Comparison of ENCODE assay signal across 8 cellular contexts in genomic region chr11:118609380-118610219, GRCh38. TPM values are rescaled to one million over a fixed set of nuclear protein-coding genes. Genes with fewer than 3 reads are reported as not detected.
DNase-seq lines count a peak whose midpoint lies in the region; ATAC-seq and TF ChIP-seq lines count a peak whose summit lies in the region.

No MANE protein-coding gene starts in this region.

- peaks cover 22% of the 10 kb centered on the region for H3K4me1 Mint-ChIP-seq in T-helper 1 cell treated with Interleukin-12 subunit alpha and Interleukin-12 subunit beta and Interleukin-4 antibody, amounts not matched to agents 30 μg/mL and 1 μg/mL, for 36 hours (ENCODE audit: low read depth)
- peaks cover 31% of the 10 kb centered on the region for H3K4me1 Mint-ChIP-seq in central memory CD8-positive, alpha-beta T cell

- H3K27ac ChIP-seq in ACC112 (ENCODE audit: low read depth, low read length) (peak overlapping the region; percentile 85), mesodermal cell (ENCODE audit: low read depth, low read length, severe bottlenecking) (no peak overlapping the region), stomach smooth muscle (ENCODE audit: low read length) (peak overlapping the region; percentile 89)

- H3K9me3 ChIP-seq in mesodermal cell (ENCODE audit: control insufficient read depth, low read length), result no peaks in the 10 kb centered on the region
- H3K9me3 ChIP-seq in stomach smooth muscle (ENCODE audit: control insufficient read depth in 2 of 2, low read length in 2 of 2), result no peaks in the 10 kb centered on the region

- H3K27me3 ChIP-seq in ACC112 (ENCODE audit: insufficient read depth, low read length) (no peaks in the 10 kb centered on the region), stomach smooth muscle (ENCODE audit: control insufficient read depth in 1 of 2, insufficient read depth in 2 of 2, low read length in 2 of 2) (no peaks in the 10 kb centered on the region)

- DNase-seq in central memory CD8-positive, alpha-beta T cell (ENCODE audit: low spot score in 2 of 2), result no peak
- DNase-seq in NCI-H2107 treated with DMSO at 0.1 percent for 48 hours (lab: John Stamatoyannopoulos, UW; ENCODE audit: unreplicated experiment) (no peak), HEK293T (ENCODE audit: extremely low spot score) (no peak)

- H3K36me3 ChIP-seq in ACC112 (ENCODE audit: insufficient read depth, low read length), result no peaks in the 10 kb centered on the region
- peaks cover 13% of the 10 kb centered on the region for H3K36me3 ChIP-seq in mesodermal cell (ENCODE audit: control insufficient read depth, insufficient read depth, low read length)
- peaks cover 10 to 12% of the 10 kb centered on the region in 2 donors for H3K36me3 ChIP-seq in stomach smooth muscle (ENCODE audit: control insufficient read depth in 2 of 2, insufficient read depth in 2 of 2, low read length in 2 of 2)

- H3K4me3 Mint-ChIP-seq in T-helper 1 cell treated with Interleukin-12 subunit alpha and Interleukin-12 subunit beta and Interleukin-4 antibody, amounts not matched to agents 30 μg/mL and 1 μg/mL, for 36 hours, result peak overlapping the region; percentile 77
- H3K4me3 Mint-ChIP-seq in central memory CD8-positive, alpha-beta T cell, result peak overlapping the region; percentile 72

- peak; percentile 5 for ATAC-seq in central memory CD8-positive, alpha-beta T cell (replicated peaks; ENCODE audit: extremely low read depth, poor library complexity, severe bottlenecking)
- ATAC-seq in HG02610 (IDR thresholded peaks at IDR 0.05; ENCODE audit: unreplicated experiment), result no peak

- H3K36me3 Mint-ChIP-seq in T-helper 1 cell treated with Interleukin-12 subunit alpha and Interleukin-12 subunit beta and Interleukin-4 antibody, amounts not matched to agents 30 μg/mL and 1 μg/mL, for 36 hours (ENCODE audit: low read depth), result peaks cover 3% of the 10 kb centered on the region
- peaks cover 6% of the 10 kb centered on the region for H3K36me3 Mint-ChIP-seq in central memory CD8-positive, alpha-beta T cell (ENCODE audit: insufficient read depth)

- POLR2A ChIA-PET in HEK293T (lab: Yijun Ruan, JAX), result interaction anchor here (0.9 to 4.1 kb wide), 3 partner anchors 12 to 49 kb away, joined by 3 to 28 read pairs (median 5); no protein-coding TSS in a partner anchor

- H3K27ac Mint-ChIP-seq in T-helper 1 cell treated with Interleukin-12 subunit alpha and Interleukin-12 subunit beta and Interleukin-4 antibody, amounts not matched to agents 30 μg/mL and 1 μg/mL, for 36 hours, result peak overlapping the region; percentile 24
- H3K27ac Mint-ChIP-seq in central memory CD8-positive, alpha-beta T cell (ENCODE audit: low read depth), result peak overlapping the region; percentile 71

- peak overlapping the region in 1 of 2 donors; percentile 93 for H3K9ac ChIP-seq in stomach smooth muscle (ENCODE audit: low read length in 2 of 2)

- peaks cover 55% of the 10 kb centered on the region for H3K4me1 ChIP-seq in ACC112 (ENCODE audit: control insufficient read depth, insufficient read depth, low read length, unreplicated experiment)
- H3K4me1 ChIP-seq in mesodermal cell (ENCODE audit: control insufficient read depth, insufficient read depth, low read length, poor library complexity, severe bottlenecking), result peaks cover 65% of the 10 kb centered on the region
- peaks cover 64% of the 10 kb centered on the region for H3K4me1 ChIP-seq in stomach smooth muscle (ENCODE audit: control insufficient read depth, insufficient read depth, low read length)

- H3K79me2 ChIP-seq in ACC112 (ENCODE audit: control insufficient read depth, insufficient read depth, low read length, unreplicated experiment), result peaks cover 58% of the 10 kb centered on the region

- H2AFZ ChIP-seq in ACC112 (ENCODE audit: low read length, unreplicated experiment), result no peak overlapping the region

- CTCF ChIA-PET in HEK293T (lab: Yijun Ruan, JAX), result interaction anchor here (0.6 to 1.3 kb wide), 5 partner anchors 11 to 51 kb away, joined by 3 to 6 read pairs (median 4); no protein-coding TSS in a partner anchor

- 11 to 15% methylated on average over 36 to 48 of the region's 57 CpGs for WGBS in mesodermal cell (ENCODE audit: insufficient coverage in 2 of 2), 2 experiments

- peak overlapping the region; percentile 92 for H3K4me3 ChIP-seq in ACC112 (ENCODE audit: low read depth, low read length)
- H3K4me3 ChIP-seq in mesodermal cell (ENCODE audit: extremely low read depth, insufficient read depth, low read length, poor library complexity, severe bottlenecking), result peak overlapping the region; percentile 67
- peak overlapping the region; percentile 34 to 82 for H3K4me3 ChIP-seq in stomach smooth muscle (ENCODE audit: low read length in 2 of 2)

- no peaks in the 10 kb centered on the region for H3K9me3 Mint-ChIP-seq in T-helper 1 cell treated with Interleukin-12 subunit alpha and Interleukin-12 subunit beta and Interleukin-4 antibody, amounts not matched to agents 30 μg/mL and 1 μg/mL, for 36 hours
- no peaks in the 10 kb centered on the region for H3K9me3 Mint-ChIP-seq in central memory CD8-positive, alpha-beta T cell

- peaks cover 47% of the 10 kb centered on the region for H3K27me3 Mint-ChIP-seq in T-helper 1 cell treated with Interleukin-12 subunit alpha and Interleukin-12 subunit beta and Interleukin-4 antibody, amounts not matched to agents 30 μg/mL and 1 μg/mL, for 36 hours (ENCODE audit: low read depth)
- H3K27me3 Mint-ChIP-seq in central memory CD8-positive, alpha-beta T cell, result no peaks in the 10 kb centered on the region

TF ChIP-seq in HEK293T, 16 proteins besides CTCF, POLR2A, EP300 and RAD21:
- TF ChIP-seq ZNF384 (IDR thresholded peaks at IDR 0.05), result no peak
- TF ChIP-seq HDGF (IDR thresholded peaks at IDR 0.05; ENCODE audit: borderline replicate concordance), result no peak

RNA-seq across cellular contexts. Expression of gene PHLDB1, which starts 2.2 kb away (rescaled TPM):
- 95.0 TPM for polyA plus RNA-seq in mesodermal cell (2013, experiment 1 of 2)
- 74.6 TPM for polyA plus RNA-seq in mesodermal cell (2013, experiment 2 of 2)

RNA-seq across cellular contexts. Expression of gene ARCN1, which starts 37.4 kb away (rescaled TPM):
- 239 TPM for polyA plus RNA-seq in mesodermal cell (2013, experiment 1 of 2)
- polyA plus RNA-seq in mesodermal cell (2013, experiment 2 of 2), result 232 TPM

RNA-seq across cellular contexts. Expression of gene IFT46, which starts 43.9 kb away (rescaled TPM):
- 19.8 TPM for polyA plus RNA-seq in mesodermal cell (2013, experiment 1 of 2)
- 22.0 TPM for polyA plus RNA-seq in mesodermal cell (2013, experiment 2 of 2)
